Comparison of ENCODE assay signal across 1 cellular context in the genomic region with DNA sequence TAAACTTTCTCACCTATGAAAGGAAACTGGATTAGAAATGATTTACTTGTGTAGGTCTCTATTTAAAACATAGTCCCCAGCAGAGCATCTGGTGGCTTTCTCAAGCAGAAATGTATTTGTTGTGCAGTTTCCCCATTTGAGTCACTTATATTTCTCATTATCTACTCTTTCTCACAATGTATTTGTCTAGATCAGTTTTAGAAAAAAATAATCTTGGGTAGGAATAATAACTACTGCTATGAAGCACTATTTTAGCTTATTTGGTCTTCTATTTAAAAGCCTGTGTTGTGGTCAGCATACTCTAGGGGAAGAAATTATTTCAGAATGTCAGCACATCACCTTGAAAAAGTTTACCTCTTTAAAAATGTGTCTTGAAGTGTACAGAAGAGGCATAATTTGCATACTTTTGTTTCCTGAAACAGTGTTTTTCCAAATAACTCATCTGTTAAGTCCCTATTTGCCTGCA.
TF ChIP-seq lines count a peak whose summit lies in the region.

No MANE protein-coding gene starts in this region.

TF ChIP-seq in GM12878, 131 proteins besides CTCF, POLR2A, EP300 and RAD21 (continued from another document):
- TF ChIP-seq, protein P1, sequence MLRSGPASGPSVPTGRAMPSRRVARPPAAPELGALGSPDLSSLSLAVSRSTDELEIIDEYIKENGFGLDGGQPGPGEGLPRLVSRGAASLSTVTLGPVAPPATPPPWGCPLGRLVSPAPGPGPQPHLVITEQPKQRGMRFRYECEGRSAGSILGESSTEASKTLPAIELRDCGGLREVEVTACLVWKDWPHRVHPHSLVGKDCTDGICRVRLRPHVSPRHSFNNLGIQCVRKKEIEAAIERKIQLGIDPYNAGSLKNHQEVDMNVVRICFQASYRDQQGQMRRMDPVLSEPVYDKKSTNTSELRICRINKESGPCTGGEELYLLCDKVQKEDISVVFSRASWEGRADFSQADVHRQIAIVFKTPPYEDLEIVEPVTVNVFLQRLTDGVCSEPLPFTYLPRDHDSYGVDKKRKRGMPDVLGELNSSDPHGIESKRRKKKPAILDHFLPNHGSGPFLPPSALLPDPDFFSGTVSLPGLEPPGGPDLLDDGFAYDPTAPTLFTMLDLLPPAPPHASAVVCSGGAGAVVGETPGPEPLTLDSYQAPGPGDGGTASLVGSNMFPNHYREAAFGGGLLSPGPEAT (IDR thresholded peaks at IDR 0.05; ENCODE audit: low read depth), result peak; percentile 56; the same call in 1 of the 2 replicates
- TF ChIP-seq, protein P2, sequence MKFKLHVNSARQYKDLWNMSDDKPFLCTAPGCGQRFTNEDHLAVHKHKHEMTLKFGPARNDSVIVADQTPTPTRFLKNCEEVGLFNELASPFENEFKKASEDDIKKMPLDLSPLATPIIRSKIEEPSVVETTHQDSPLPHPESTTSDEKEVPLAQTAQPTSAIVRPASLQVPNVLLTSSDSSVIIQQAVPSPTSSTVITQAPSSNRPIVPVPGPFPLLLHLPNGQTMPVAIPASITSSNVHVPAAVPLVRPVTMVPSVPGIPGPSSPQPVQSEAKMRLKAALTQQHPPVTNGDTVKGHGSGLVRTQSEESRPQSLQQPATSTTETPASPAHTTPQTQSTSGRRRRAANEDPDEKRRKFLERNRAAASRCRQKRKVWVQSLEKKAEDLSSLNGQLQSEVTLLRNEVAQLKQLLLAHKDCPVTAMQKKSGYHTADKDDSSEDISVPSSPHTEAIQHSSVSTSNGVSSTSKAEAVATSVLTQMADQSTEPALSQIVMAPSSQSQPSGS (IDR thresholded peaks at IDR 0.05; ENCODE audit: low read length), result peak; percentile 75
- TF ChIP-seq PBX3 (IDR thresholded peaks at IDR 0.05; ENCODE audit: insufficient replicate concordance, low read depth, low read length), result no peak
- TF ChIP-seq SIN3A (IDR thresholded peaks at IDR 0.05; ENCODE audit: low read depth, low read length), result no peak
- 0 out of 2 replicates have a peak, but pooled peaks have one; percentile 6 for TF ChIP-seq CREM (IDR thresholded peaks at IDR 0.05; ENCODE audit: low read depth)
- TF ChIP-seq PRDM15 (CRISPR knock-in tag; IDR thresholded peaks at IDR 0.05), result no peak
- TF ChIP-seq IRF4 (IDR thresholded peaks at IDR 0.05; ENCODE audit: low read depth, low read length), result peak; percentile 28; the same call in 1 of the 2 replicates
- no peak for TF ChIP-seq TAF1 (IDR thresholded peaks at IDR 0.05; ENCODE audit: borderline replicate concordance, low read depth, low read length)
- TF ChIP-seq MEF2B (IDR thresholded peaks at IDR 0.05; ENCODE audit: partially characterized antibody, poor library complexity, severe bottlenecking), result peak; percentile 79
- no peak for TF ChIP-seq TCF3 (IDR thresholded peaks at IDR 0.05; ENCODE audit: borderline replicate concordance, insufficient read depth, low read depth, low read length)
- peak; percentile 75 for TF ChIP-seq RUNX3 (IDR thresholded peaks at IDR 0.05; ENCODE audit: low read length)
- TF ChIP-seq NFYA (IDR thresholded peaks at IDR 0.05; ENCODE audit: borderline replicate concordance, low read depth, low read length), result no peak
- TF ChIP-seq MTA2 (IDR thresholded peaks at IDR 0.05; ENCODE audit: low read depth), result peak; percentile 74
- TF ChIP-seq E2F4 (IDR thresholded peaks at IDR 0.05; ENCODE audit: low read depth, low read length), result no peak
- TF ChIP-seq TCF7 (IDR thresholded peaks at IDR 0.05; ENCODE audit: borderline replicate concordance), result peak; percentile 41; the same call in 1 of the 2 replicates
- TF ChIP-seq BHLHE40 (IDR thresholded peaks at IDR 0.05; ENCODE audit: borderline replicate concordance in 1 of 2, low read depth in 2 of 2, low read length in 1 of 2), result 0 out of 4 replicates have a peak, but pooled peaks of 1 of the 2 experiments have one; percentile 15
- no peak for TF ChIP-seq CBX5 (IDR thresholded peaks at IDR 0.05; ENCODE audit: low read depth)
- TF ChIP-seq SKIL (IDR thresholded peaks at IDR 0.05; ENCODE audit: low read depth, poor library complexity, severe bottlenecking), result peak; percentile 75
- no peak for TF ChIP-seq TARDBP (IDR thresholded peaks at IDR 0.05; ENCODE audit: borderline replicate concordance)
- TF ChIP-seq, protein P3, sequence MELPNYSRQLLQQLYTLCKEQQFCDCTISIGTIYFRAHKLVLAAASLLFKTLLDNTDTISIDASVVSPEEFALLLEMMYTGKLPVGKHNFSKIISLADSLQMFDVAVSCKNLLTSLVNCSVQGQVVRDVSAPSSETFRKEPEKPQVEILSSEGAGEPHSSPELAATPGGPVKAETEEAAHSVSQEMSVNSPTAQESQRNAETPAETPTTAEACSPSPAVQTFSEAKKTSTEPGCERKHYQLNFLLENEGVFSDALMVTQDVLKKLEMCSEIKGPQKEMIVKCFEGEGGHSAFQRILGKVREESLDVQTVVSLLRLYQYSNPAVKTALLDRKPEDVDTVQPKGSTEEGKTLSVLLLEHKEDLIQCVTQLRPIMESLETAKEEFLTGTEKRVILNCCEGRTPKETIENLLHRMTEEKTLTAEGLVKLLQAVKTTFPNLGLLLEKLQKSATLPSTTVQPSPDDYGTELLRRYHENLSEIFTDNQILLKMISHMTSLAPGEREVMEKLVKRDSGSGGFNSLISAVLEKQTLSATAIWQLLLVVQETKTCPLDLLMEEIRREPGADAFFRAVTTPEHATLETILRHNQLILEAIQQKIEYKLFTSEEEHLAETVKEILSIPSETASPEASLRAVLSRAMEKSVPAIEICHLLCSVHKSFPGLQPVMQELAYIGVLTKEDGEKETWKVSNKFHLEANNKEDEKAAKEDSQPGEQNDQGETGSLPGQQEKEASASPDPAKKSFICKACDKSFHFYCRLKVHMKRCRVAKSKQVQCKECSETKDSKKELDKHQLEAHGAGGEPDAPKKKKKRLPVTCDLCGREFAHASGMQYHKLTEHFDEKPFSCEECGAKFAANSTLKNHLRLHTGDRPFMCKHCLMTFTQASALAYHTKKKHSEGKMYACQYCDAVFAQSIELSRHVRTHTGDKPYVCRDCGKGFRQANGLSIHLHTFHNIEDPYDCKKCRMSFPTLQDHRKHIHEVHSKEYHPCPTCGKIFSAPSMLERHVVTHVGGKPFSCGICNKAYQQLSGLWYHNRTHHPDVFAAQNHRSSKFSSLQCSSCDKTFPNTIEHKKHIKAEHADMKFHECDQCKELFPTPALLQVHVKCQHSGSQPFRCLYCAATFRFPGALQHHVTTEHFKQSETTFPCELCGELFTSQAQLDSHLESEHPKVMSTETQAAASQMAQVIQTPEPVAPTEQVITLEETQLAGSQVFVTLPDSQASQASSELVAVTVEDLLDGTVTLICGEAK (IDR thresholded peaks at IDR 0.05; ENCODE audit: borderline replicate concordance), result no peak
- 0 out of 2 replicates have a peak, but pooled peaks have one; percentile 40 for TF ChIP-seq IKZF1 (conservative IDR thresholded peaks at IDR 0.05)
- no peak for TF ChIP-seq HCFC1 (IDR thresholded peaks at IDR 0.05; ENCODE audit: low read length)
- peak; percentile 72; the same call in 1 of the 2 replicates for TF ChIP-seq JUND (IDR thresholded peaks at IDR 0.05; ENCODE audit: low read depth, low read length)
- no peak for TF ChIP-seq RELA (IDR thresholded peaks at IDR 0.05; ENCODE audit: borderline replicate concordance, partially characterized antibody)
- TF ChIP-seq, protein P4, sequence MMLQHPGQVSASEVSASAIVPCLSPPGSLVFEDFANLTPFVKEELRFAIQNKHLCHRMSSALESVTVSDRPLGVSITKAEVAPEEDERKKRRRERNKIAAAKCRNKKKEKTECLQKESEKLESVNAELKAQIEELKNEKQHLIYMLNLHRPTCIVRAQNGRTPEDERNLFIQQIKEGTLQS (IDR thresholded peaks at IDR 0.05; ENCODE audit: borderline replicate concordance, extremely low read depth, low read depth, low read length), result no peak
- TF ChIP-seq HDAC6 (IDR thresholded peaks at IDR 0.05; ENCODE audit: unreplicated experiment), result no peak
- peak in 1 of 2 experiments; percentile 65; a peak in 2 of 4 replicates for TF ChIP-seq IKZF2 (IDR thresholded peaks at IDR 0.05)
- TF ChIP-seq CHD1 (IDR thresholded peaks at IDR 0.05; ENCODE audit: low read depth, low read length), result no peak
- TF ChIP-seq, protein P5, sequence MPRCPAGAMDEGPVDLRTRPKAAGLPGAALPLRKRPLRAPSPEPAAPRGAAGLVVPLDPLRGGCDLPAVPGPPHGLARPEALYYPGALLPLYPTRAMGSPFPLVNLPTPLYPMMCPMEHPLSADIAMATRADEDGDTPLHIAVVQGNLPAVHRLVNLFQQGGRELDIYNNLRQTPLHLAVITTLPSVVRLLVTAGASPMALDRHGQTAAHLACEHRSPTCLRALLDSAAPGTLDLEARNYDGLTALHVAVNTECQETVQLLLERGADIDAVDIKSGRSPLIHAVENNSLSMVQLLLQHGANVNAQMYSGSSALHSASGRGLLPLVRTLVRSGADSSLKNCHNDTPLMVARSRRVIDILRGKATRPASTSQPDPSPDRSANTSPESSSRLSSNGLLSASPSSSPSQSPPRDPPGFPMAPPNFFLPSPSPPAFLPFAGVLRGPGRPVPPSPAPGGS (IDR thresholded peaks at IDR 0.05; ENCODE audit: borderline replicate concordance, insufficient read depth, low read depth, low read length, poor library complexity, severe bottlenecking), result peak; percentile 62
- peak; percentile 71; the same call in 1 of the 2 replicates for TF ChIP-seq FOXM1 (IDR thresholded peaks at IDR 0.05; ENCODE audit: low read depth, low read length)
